Comparison of ENCODE assay signal across 27 cellular contexts in the genomic region with DNA sequence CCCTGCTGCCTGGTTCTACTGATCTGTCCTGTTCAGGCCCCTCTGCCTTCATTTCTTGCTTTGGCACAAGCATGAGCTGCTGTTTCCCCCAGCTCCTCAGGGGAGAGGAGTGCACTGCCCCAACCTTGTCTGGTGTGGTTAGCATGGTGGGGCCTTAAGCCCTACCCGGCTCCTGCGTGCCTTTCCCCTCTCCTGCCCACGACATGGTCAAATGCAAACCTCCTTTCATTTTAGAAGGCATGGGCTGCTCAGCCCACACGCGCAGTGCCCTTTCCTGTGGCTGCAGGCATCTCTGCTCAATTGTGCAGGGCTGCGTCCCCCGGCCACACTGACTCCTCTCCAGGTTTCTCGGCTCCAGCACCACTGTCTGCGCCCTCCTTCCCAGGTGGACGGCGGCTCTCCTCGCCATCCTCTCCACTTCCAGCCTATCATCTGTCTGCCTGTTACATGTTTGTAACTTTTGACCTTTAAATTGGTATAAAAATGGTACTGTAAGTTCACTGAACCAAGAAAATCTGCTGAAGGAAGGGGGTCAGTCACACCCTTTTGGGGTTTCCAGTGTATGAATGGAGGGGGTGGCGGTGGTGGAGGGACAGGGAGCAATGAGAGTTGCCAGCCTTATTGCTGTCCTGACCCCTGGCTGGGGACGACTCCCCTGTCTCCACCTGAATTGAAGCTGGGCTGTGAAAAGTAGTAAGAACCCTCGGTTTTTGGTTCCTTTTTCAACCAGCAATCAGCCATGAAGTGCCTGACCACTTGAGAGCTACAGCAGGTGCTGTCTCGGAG. TPM values are rescaled to one million over a fixed set of nuclear protein-coding genes. Genes with fewer than 3 reads are reported as not detected.
DNase-seq lines count a peak whose midpoint lies in the region; ATAC-seq and TF ChIP-seq lines count a peak whose summit lies in the region.
"Had no signal": no experiment of that assay in that cellular context is flagged by ENCODE, and none has a peak within 500 bp of the region (broad histone marks: within the 10 kb centered on the region; RNA-seq: fewer than 3 reads in every experiment).

No MANE protein-coding gene starts in this region.

- no peaks in the 10 kb centered on the region for H3K27me3 Mint-ChIP-seq in WTC11 (ENCODE audit: low read depth)
- H3K27me3 Mint-ChIP-seq in naive thymus-derived CD4-positive, alpha-beta T cell = peaks cover 0 to 27% (median 0%) of the 10 kb centered on the region in 5 donors
- peaks cover 37 to 46% of the 10 kb centered on the region in 2 donors for H3K27me3 Mint-ChIP-seq in stimulated activated naive B cell treated with anti-CD40 and anti-IgM and Interleukin-4, amounts not matched to agents 10 μg/mL and 1 μg/mL and 100 μg/mL, for 72 hours
- H3K27me3 Mint-ChIP-seq: progenitor cell of endocrine pancreas had no signal

- H3K36me3 ChIP-seq in naive thymus-derived CD4-positive, alpha-beta T cell (ENCODE audit: control insufficient read depth in 2 of 3, insufficient read depth in 3 of 3, low read length in 3 of 3) = peaks cover 0 to 9% (median 0%) of the 10 kb centered on the region in 3 experiments
- H3K36me3 ChIP-seq: lower lobe of right lung, neutrophil, thoracic aorta had no signal

- in situ Hi-C loops in GM13976 (cut with MboI; ENCODE audit: low sequenced_read_pairs, unreplicated experiment) = no loop called here

- peaks cover 44% of the 10 kb centered on the region for H3K4me1 Mint-ChIP-seq in WTC11
- peaks cover 15 to 32% (median 27%) of the 10 kb centered on the region in 7 donors for H3K4me1 Mint-ChIP-seq in naive thymus-derived CD4-positive, alpha-beta T cell
- H3K4me1 Mint-ChIP-seq in stimulated activated naive B cell treated with anti-CD40 and anti-IgM and Interleukin-4, amounts not matched to agents 10 μg/mL and 1 μg/mL and 100 μg/mL, for 72 hours = peaks cover 39 to 70% of the 10 kb centered on the region in 2 donors

- H3K27me3 ChIP-seq in naive thymus-derived CD4-positive, alpha-beta T cell (ENCODE audit: control insufficient read depth in 2 of 2, insufficient read depth in 2 of 2, low read length in 2 of 2) = peaks cover 0 to 4% of the 10 kb centered on the region in 2 donors

- CTCF ChIA-PET in WTC11 (lab: Charles Lee) = interaction anchor here (0.6 to 1.8 kb wide), 4 partner anchors 10 to 1260 kb away, joined by 3 to 6 read pairs (median 4); no protein-coding TSS in a partner anchor
- CTCF ChIA-PET in naive thymus-derived CD4-positive, alpha-beta T cell (lab: Charles Lee) = no interaction called here

- ATAC-seq in Right ventricle myocardium superior (ENCODE audit: poor library complexity) (no peak), WTC11 (no peak), GM18519 (IDR thresholded peaks at IDR 0.05; ENCODE audit: low FRiP score, unreplicated experiment) (no peak)
- ATAC-seq in naive thymus-derived CD4-positive, alpha-beta T cell = no peak
- peak; percentile 60 to 74 for ATAC-seq in stimulated activated naive B cell treated with anti-CD40 and anti-IgM and Interleukin-4, amounts not matched to agents 10 μg/mL and 1 μg/mL and 100 μg/mL, for 72 hours (replicated peaks)
- ATAC-seq: lower lobe of right lung, T-helper 17 cell had no signal

- POLR2A ChIA-PET in WTC11 (lab: Charles Lee) = no interaction called here
- POLR2A ChIA-PET in naive thymus-derived CD4-positive, alpha-beta T cell (lab: Charles Lee) = interaction anchor here (1.0 kb wide), 1 partner anchor 17 kb away, joined by 3 read pairs; no protein-coding TSS in a partner anchor

- H3K27ac ChIP-seq in naive thymus-derived CD4-positive, alpha-beta T cell (ENCODE audit: low read depth, low read length) = no peak overlapping the region
- H3K27ac ChIP-seq: 22Rv1, HL-60, KMS-11, lower lobe of right lung, neutrophil, SK-N-MC, thoracic aorta had no signal

- peak overlapping the region; percentile 46; the same call in 1 of the 2 replicates for H3K27ac Mint-ChIP-seq in WTC11
- H3K27ac Mint-ChIP-seq in naive thymus-derived CD4-positive, alpha-beta T cell = peak overlapping the region in 6 of 9 donors; percentile 3 to 76 (median 53)
- peak overlapping the region; percentile 89 for H3K27ac Mint-ChIP-seq in stimulated activated naive B cell treated with anti-CD40 and anti-IgM and Interleukin-4, amounts not matched to agents 10 μg/mL and 1 μg/mL and 100 μg/mL, for 72 hours
- H3K27ac Mint-ChIP-seq: CD8-positive, alpha-beta memory T cell; progenitor cell of endocrine pancreas; stimulated activated naive CD8-positive, alpha-beta T cell treated with anti-CD3 and anti-CD28 coated beads, Interleukin-15, Interleukin-2, amounts not matched to agents 100 ng/mL and 50 ng/mL, for 24 hours; T-helper 17 cell had no signal

- DNase-seq in Right ventricle myocardium superior (peak; percentile 27), cardiac septum (ENCODE audit: low spot score) (no peak), WTC11 (ENCODE audit: low spot score) (no peak), DMS153 treated with DMSO at 0.1 percent for 48 hours (lab: John Stamatoyannopoulos, UW; ENCODE audit: unreplicated experiment) (no peak), GM13976 (ENCODE audit: low spot score) (no peak)
- DNase-seq in naive thymus-derived CD4-positive, alpha-beta T cell = no peak
- peak; percentile 33 for DNase-seq in stimulated activated naive B cell treated with anti-CD40 and anti-IgM and Interleukin-4, amounts not matched to agents 10 μg/mL and 1 μg/mL and 100 μg/mL, for 72 hours
- DNase-seq: activated CD8-positive, alpha-beta memory T cell treated with anti-CD3 and anti-CD28 coated beads for 24 hours; activated gamma-delta T cell treated with Interleukin-2 at 50 U/mL for 16 hours; cerebellar nuclear complex; DMS153; dorsolateral prefrontal cortex; lower lobe of right lung; NCI-H1417 treated with DMSO at 0.1 percent for 48 hours; NCI-H2081; NCI-H226; T-helper 17 cell had no signal

- intact Hi-C loops in Right ventricle myocardium superior (cut with DNase I) (loop anchor here (10.0 kb wide), 1 partner anchor 86 kb away; no protein-coding TSS in a partner anchor), cardiac septum (cut with DNase I) (loop anchor here (10.0 kb wide), 1 partner anchor 66 kb away; no protein-coding TSS in a partner anchor)
- intact Hi-C loops in naive thymus-derived CD4-positive, alpha-beta T cell (cut with micrococcal nuclease) = no loop called here

- H3K36me3 Mint-ChIP-seq in WTC11 = 0 out of 2 replicates have a peak, but pooled peaks cover 3% of the 10 kb centered on the region
- no peaks in the 10 kb centered on the region for H3K36me3 Mint-ChIP-seq in naive thymus-derived CD4-positive, alpha-beta T cell
- H3K36me3 Mint-ChIP-seq in stimulated activated naive B cell treated with anti-CD40 and anti-IgM and Interleukin-4, amounts not matched to agents 10 μg/mL and 1 μg/mL and 100 μg/mL, for 72 hours = no peaks in the 10 kb centered on the region
- H3K36me3 Mint-ChIP-seq: CD8-positive, alpha-beta memory T cell had no signal

- no peak overlapping the region for H3K4me3 Mint-ChIP-seq in WTC11
- H3K4me3 Mint-ChIP-seq in naive thymus-derived CD4-positive, alpha-beta T cell = peak overlapping the region in 1 of 10 donors; percentile 7
- H3K4me3 Mint-ChIP-seq in stimulated activated naive B cell treated with anti-CD40 and anti-IgM and Interleukin-4, amounts not matched to agents 10 μg/mL and 1 μg/mL and 100 μg/mL, for 72 hours = peak overlapping the region; percentile 79 to 80
- H3K4me3 Mint-ChIP-seq: CD8-positive, alpha-beta memory T cell; stimulated activated naive CD8-positive, alpha-beta T cell treated with anti-CD3 and anti-CD28 coated beads, Interleukin-15, Interleukin-2, amounts not matched to agents 100 ng/mL and 50 ng/mL, for 24 hours; T-helper 17 cell had no signal

- no peak overlapping the region for H3K4me3 ChIP-seq in naive thymus-derived CD4-positive, alpha-beta T cell (ENCODE audit: low read length)
- H3K4me3 ChIP-seq: dorsolateral prefrontal cortex, lower lobe of right lung, SK-N-MC, thoracic aorta had no signal

- TF ChIP-seq CTCF in WTC11 (IDR thresholded peaks at IDR 0.05) (no peak), GM13976 (IDR thresholded peaks at IDR 0.05; ENCODE audit: borderline replicate concordance, control extremely low read depth, extremely low read depth, insufficient read depth, missing control alignments) (no peak)

- no peaks in the 10 kb centered on the region for H3K9me3 Mint-ChIP-seq in WTC11
- H3K9me3 Mint-ChIP-seq in naive thymus-derived CD4-positive, alpha-beta T cell = no peaks in the 10 kb centered on the region
- H3K9me3 Mint-ChIP-seq in stimulated activated naive B cell treated with anti-CD40 and anti-IgM and Interleukin-4, amounts not matched to agents 10 μg/mL and 1 μg/mL and 100 μg/mL, for 72 hours = no peaks in the 10 kb centered on the region
- H3K9me3 Mint-ChIP-seq: CD8-positive, alpha-beta memory T cell; stimulated activated naive CD8-positive, alpha-beta T cell treated with anti-CD3 and anti-CD28 coated beads, Interleukin-15, Interleukin-2, amounts not matched to agents 100 ng/mL and 50 ng/mL, for 24 hours had no signal

- peaks cover 0 to 15% of the 10 kb centered on the region in 2 donors for H3K4me1 ChIP-seq in naive thymus-derived CD4-positive, alpha-beta T cell (ENCODE audit: control insufficient read depth in 2 of 2, insufficient read depth in 2 of 2, low read length in 2 of 2)

- no peaks in the 10 kb centered on the region for H3K9me3 ChIP-seq in naive thymus-derived CD4-positive, alpha-beta T cell (ENCODE audit: control insufficient read depth in 2 of 3, low read length in 3 of 3)
- H3K9me3 ChIP-seq: lower lobe of right lung, neutrophil, thoracic aorta had no signal

RNA-seq across cellular contexts. Expression of a gene that starts 5.1 kb away (rescaled TPM):
- total RNA-seq in Right ventricle myocardium superior = 3.3 TPM
- total RNA-seq in cardiac septum = 1.1 TPM
- total RNA-seq in WTC11 (2021) = 44.8 to 46.3 TPM (median 46.1 TPM) in 3 replicates
- total RNA-seq in naive thymus-derived CD4-positive, alpha-beta T cell = 10 to 100 TPM; 14.1 to 18.4 (median 15.1) TPM
- 1 to 10 TPM; 5.9 to 7.9 TPM for polyA plus RNA-seq in naive thymus-derived CD4-positive, alpha-beta T cell

Comparison
In these comparisons a context has a peak if more than half of its experiments do, and no peak if none do; other contexts are left out.
1. DNase-seq: peak in Right ventricle myocardium superior (single experiment) and stimulated activated naive B cell treated with anti-CD40 and anti-IgM and Interleukin-4, amounts not matched to agents 10 μg/mL and 1 μg/mL and 100 μg/mL, for 72 hours (single experiment); none in cardiac septum (single experiment), WTC11 (single experiment), naive thymus-derived CD4-positive, alpha-beta T cell (0 of 9), DMS153 treated with DMSO at 0.1 percent for 48 hours (single experiment) and GM13976 (single experiment).
2. ATAC-seq: peak in stimulated activated naive B cell treated with anti-CD40 and anti-IgM and Interleukin-4, amounts not matched to agents 10 μg/mL and 1 μg/mL and 100 μg/mL, for 72 hours (2 of 2); none in Right ventricle myocardium superior (single experiment), WTC11 (single experiment), naive thymus-derived CD4-positive, alpha-beta T cell (single experiment) and GM18519 (single experiment).
3. intact Hi-C loops: an anchor here in Right ventricle myocardium superior (10.0 kb wide) and cardiac septum (10.0 kb wide); none called in naive thymus-derived CD4-positive, alpha-beta T cell.
4. Peak in every context shown above with its lines, with median percentiles within 50 percentile points of each other: H3K27ac Mint-ChIP-seq.